In genomic region chr10:28676968-28677888, GRCh38 we compare ENCODE assay signal across 8 cellular contexts. TPM values are rescaled to one million over a fixed set of nuclear protein-coding genes. Genes with fewer than 3 reads are reported as not detected.
DNase-seq lines count a peak whose midpoint lies in the region; ATAC-seq and TF ChIP-seq lines count a peak whose summit lies in the region.

A gene with protein sequence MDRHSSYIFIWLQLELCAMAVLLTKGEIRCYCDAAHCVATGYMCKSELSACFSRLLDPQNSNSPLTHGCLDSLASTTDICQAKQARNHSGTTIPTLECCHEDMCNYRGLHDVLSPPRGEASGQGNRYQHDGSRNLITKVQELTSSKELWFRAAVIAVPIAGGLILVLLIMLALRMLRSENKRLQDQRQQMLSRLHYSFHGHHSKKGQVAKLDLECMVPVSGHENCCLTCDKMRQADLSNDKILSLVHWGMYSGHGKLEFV (plus strand): TSS chr10:28677521. CDS start chr10:28677898, 377 bp downstream.

- TF ChIP-seq POLR2A in GM18951 (IDR thresholded peaks at IDR 0.05; ENCODE audit: extremely low read depth, insufficient read depth, insufficient read length): peak; percentile 87

- no peaks in the 10 kb centered on the region for H3K9me3 ChIP-seq in colonic mucosa

- peaks cover 3% of the 10 kb centered on the region for H3K4me1 ChIP-seq in colonic mucosa

- TF ChIP-seq CTCF in colonic mucosa (IDR thresholded peaks at IDR 0.05): peak; percentile 54

- peak within 1 kb of the TSS in 1 of 2 donors; percentile 85 for H3K9ac ChIP-seq in colonic mucosa (ENCODE audit: low read depth in 2 of 2, low read length in 2 of 2)

- H3K4me3 ChIP-seq in colonic mucosa: peak within 1 kb of the TSS; percentile 39

- ATAC-seq in HG03139 (IDR thresholded peaks at IDR 0.05; ENCODE audit: unreplicated experiment) (peak; percentile 97), left lobe of liver (peak; percentile 91)

- H3K27me3 ChIP-seq in colonic mucosa: peaks cover 33% of the 10 kb centered on the region

- H3K36me3 ChIP-seq in colonic mucosa: no peaks in the 10 kb centered on the region

- DNase-seq in AG20443 (ENCODE audit: low spot score): peak; percentile 97
- DNase-seq in NCI-H345 (lab: John Stamatoyannopoulos, UW): peak; percentile 90
- DNase-seq in activated CD4-positive, alpha-beta T cell treated with anti-CD3 and anti-CD28 coated beads for 4 hours: peak; percentile 86
- DNase-seq in colonic mucosa: peak; percentile 91
- peak; percentile 96 for DNase-seq in left lobe of liver (ENCODE audit: low spot score)
- peak; percentile 77 to 91 for DNase-seq in stimulated activated CD4-positive, alpha-beta T cell treated with anti-CD3 and anti-CD28 coated beads, Interleukin-1b, Interleukin-23, amount 100 ng/mL, for 4 hours (ENCODE audit: low read depth in 2 of 2)

- H3K27ac ChIP-seq in colonic mucosa: no peak within 1 kb of the TSS

- intact Hi-C loops in colonic mucosa (cut with DNase I): loop anchor here (5.0 to 10.0 kb wide), 2 partner anchors 198 to 315 kb away; no protein-coding TSS in a partner anchor

- in situ Hi-C loops in GM18951 (cut with MboI; ENCODE audit: low sequenced_read_pairs, unreplicated experiment): no loop called here

RNA-seq across cellular contexts. Expression of the gene that starts here (rescaled TPM):
- total RNA-seq in colonic mucosa (1 to 10 TPM; 3.1 to 4.6 TPM), left lobe of liver (7.7 TPM)
